21 cellular contexts compared by ENCODE assay signal in genomic region chr16:1345087-1345486, GRCh38.
"Had no signal": no experiment of that assay in that cellular context is flagged by ENCODE, and none has a peak within 500 bp of the region (broad histone marks: within the 10 kb centered on the region; RNA-seq: fewer than 3 reads in every experiment).

No MANE protein-coding gene starts in this region.

- DNase-seq: activated CD4-positive, alpha-beta T cell treated with anti-CD3 and anti-CD28 coated beads for 48 hours; activated CD4-positive, alpha-beta T cell treated with anti-CD3 and anti-CD28 coated beads, Interleukin-2, amount 50 U/mL, for 48 hours; activated CD4-positive, CD25-positive, alpha-beta regulatory T cell treated with anti-CD3 and anti-CD28 coated beads, Interleukin-2, amount 50 U/mL, for 72 hours; activated CD8-positive, alpha-beta memory T cell treated with anti-CD3 and anti-CD28 coated beads, Interleukin-2, amount 10 ng/mL, durations not matched to agents 7 days and 5 days; activated effector memory CD4-positive, alpha-beta T cell treated with anti-CD3 and anti-CD28 coated beads, Interleukin-2, amount 50 U/mL, for 16 hours; activated naive CD4-positive, alpha-beta T cell treated with Interleukin-2 at 50 U/mL for 16 hours; activated naive CD8-positive, alpha-beta T cell treated with anti-CD3 and anti-CD28 coated beads, Interleukin-2, amount 50 U/mL, for 24 hours; activated T-cell treated with anti-CD3 and anti-CD28 coated beads, Interleukin-2, amount 50 U/mL, for 4 hours; amniotic stem cell; body of pancreas; central memory CD4-positive, alpha-beta T cell; MM.1S; NCI-H1105 treated with DMSO at 0.1 percent for 48 hours; NCI-H1436 treated with DMSO at 0.1 percent for 48 hours; NCI-H187; NCI-H2081; NCI-H510A treated with DMSO at 0.1 percent for 48 hours; NCI-H69; PC-9 had no signal

- ATAC-seq: activated CD8-positive, alpha-beta memory T cell treated with anti-CD3 and anti-CD28 coated beads, Interleukin-2, amount 10 ng/mL, durations not matched to agents 7 days and 5 days; activated naive CD4-positive, alpha-beta T cell treated with anti-CD3 and anti-CD28 coated beads, Interleukin-2, amount 50 U/mL, for 72 hours; activated naive CD8-positive, alpha-beta T cell treated with anti-CD3 and anti-CD28 coated beads, Interleukin-2, amount 50 U/mL, for 24 hours; activated T-cell treated with anti-CD3 and anti-CD28 coated beads, Interleukin-2, amount 50 U/mL, for 4 hours; body of pancreas; WTC11 had no signal
